Comparison of ENCODE assay signal across 9 cellular contexts in the genomic region with DNA sequence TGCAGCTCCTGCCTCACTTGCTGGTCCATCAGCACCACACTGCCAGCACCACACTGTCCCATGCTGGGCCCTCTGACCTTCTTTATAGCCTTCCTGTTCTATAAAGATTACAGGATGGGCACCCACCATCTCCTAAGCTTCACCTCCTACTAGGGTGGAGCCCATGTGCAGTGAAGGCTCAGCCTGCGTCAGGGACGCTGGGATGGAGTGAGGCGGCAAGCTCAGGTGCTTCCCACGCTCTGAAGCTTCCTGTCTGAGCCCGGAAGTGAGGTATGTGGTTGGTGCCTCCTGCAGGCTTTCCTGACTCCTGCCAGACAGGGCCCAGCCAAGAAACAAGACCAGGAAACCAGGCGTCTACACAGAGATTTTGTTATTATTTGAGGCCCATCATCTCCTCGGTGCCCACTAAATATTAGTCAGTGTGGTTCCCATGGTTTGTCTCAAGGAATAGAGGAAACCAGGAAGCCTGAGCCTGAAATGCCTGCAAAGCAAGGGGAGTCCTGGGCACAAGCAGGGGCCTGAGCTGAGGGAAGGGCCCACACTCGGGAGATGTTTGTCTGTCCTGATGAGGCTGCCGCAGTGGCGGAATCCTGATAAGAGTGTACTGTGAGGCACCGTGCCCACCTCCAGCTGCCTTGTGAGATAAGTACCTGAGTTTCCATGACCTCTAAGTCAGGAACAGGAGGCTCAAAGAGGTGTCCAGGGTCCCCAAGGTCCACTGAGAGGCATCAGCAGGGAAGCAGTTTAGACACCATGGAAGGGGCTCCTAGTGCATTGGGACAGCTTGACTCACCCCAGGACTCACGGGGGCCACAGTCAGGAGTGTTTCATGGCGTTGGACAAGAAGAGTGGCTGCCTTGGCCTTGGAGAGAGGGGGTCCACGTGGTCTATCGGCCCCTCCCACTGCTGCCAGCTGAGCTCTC. TPM values are rescaled to one million over a fixed set of nuclear protein-coding genes. Genes with fewer than 3 reads are reported as not detected.
DNase-seq lines count a peak whose midpoint lies in the region; ATAC-seq lines count a peak whose summit lies in the region.
"Had no signal": no experiment of that assay in that cellular context is flagged by ENCODE, and none has a peak within 500 bp of the region (broad histone marks: within the 10 kb centered on the region; RNA-seq: fewer than 3 reads in every experiment).

No MANE protein-coding gene starts in this region.

- H3K27me3 Mint-ChIP-seq in naive thymus-derived CD4-positive, alpha-beta T cell = no peaks in the 10 kb centered on the region

- 69% methylated on average over 15 of the region's 15 CpGs for WGBS in thymus

- ATAC-seq in naive thymus-derived CD4-positive, alpha-beta T cell = peak; percentile 83
- no peak for ATAC-seq in HG03139 (IDR thresholded peaks at IDR 0.05; ENCODE audit: unreplicated experiment)

- H3K27me3 ChIP-seq in naive thymus-derived CD4-positive, alpha-beta T cell (ENCODE audit: control insufficient read depth in 2 of 2, insufficient read depth in 2 of 2, low read length in 2 of 2) = no peaks in the 10 kb centered on the region
- no peaks in the 10 kb centered on the region for H3K27me3 ChIP-seq in thymus (ENCODE audit: control insufficient read depth, insufficient read depth)

- H3K4me1 ChIP-seq in naive thymus-derived CD4-positive, alpha-beta T cell (ENCODE audit: control insufficient read depth in 2 of 2, insufficient read depth in 2 of 2, low read length in 2 of 2) = peaks cover 13 to 16% of the 10 kb centered on the region in 2 donors
- peaks cover 4% of the 10 kb centered on the region for H3K4me1 ChIP-seq in thymus (ENCODE audit: control insufficient read depth, insufficient read depth, low read length)

- DNase-seq in activated gamma-delta T cell treated with Interleukin-2 at 50 U/mL for 16 hours (peak; percentile 26), activated gamma-delta T cell (lab: John Stamatoyannopoulos, UW) (no peak), C1 segment of cervical spinal cord (lab: John Stamatoyannopoulos, UW) (no peak), AML-193 (lab: John Stamatoyannopoulos, UW) (no peak)
- DNase-seq in activated T-helper 9 cell treated with anti-CD3 and anti-CD28 coated beads, Interleukin-2, amount 50 U/mL, for 16 hours (ENCODE audit: low read depth) = peak; percentile 37
- peak; percentile 25 to 76 (median 66) for DNase-seq in naive thymus-derived CD4-positive, alpha-beta T cell
- DNase-seq: 8988T had no signal

- peak overlapping the region; percentile 41 for H3K4me3 ChIP-seq in naive thymus-derived CD4-positive, alpha-beta T cell (ENCODE audit: low read length)
- H3K4me3 ChIP-seq in thymus (ENCODE audit: low read length) = no peak overlapping the region

- intact Hi-C loops in naive thymus-derived CD4-positive, alpha-beta T cell (cut with micrococcal nuclease) = no loop called here

- peaks cover 0 to 8% (median 0%) of the 10 kb centered on the region in 5 donors for H3K36me3 Mint-ChIP-seq in naive thymus-derived CD4-positive, alpha-beta T cell

- H3K4me1 Mint-ChIP-seq in naive thymus-derived CD4-positive, alpha-beta T cell = peaks cover 9 to 19% (median 10%) of the 10 kb centered on the region in 7 donors

- H3K36me3 ChIP-seq in naive thymus-derived CD4-positive, alpha-beta T cell (ENCODE audit: control insufficient read depth in 2 of 3, insufficient read depth in 3 of 3, low read length in 3 of 3) = no peaks in the 10 kb centered on the region
- no peaks in the 10 kb centered on the region for H3K36me3 ChIP-seq in thymus (ENCODE audit: control insufficient read depth, insufficient read depth)

- H3K27ac ChIP-seq in naive thymus-derived CD4-positive, alpha-beta T cell (ENCODE audit: low read depth, low read length) = peak overlapping the region; percentile 62
- H3K27ac ChIP-seq in thymus (ENCODE audit: low read depth) = peak overlapping the region; percentile 37

- POLR2A ChIA-PET in naive thymus-derived CD4-positive, alpha-beta T cell (lab: Charles Lee) = interaction anchor here (0.5 to 2.1 kb wide), 5 partner anchors 12 to 1936 kb away, joined by 3 to 11 read pairs (median 4); a partner anchor contains a TSS

- H3K4me3 Mint-ChIP-seq in naive thymus-derived CD4-positive, alpha-beta T cell = peak overlapping the region; percentile 45 to 81 (median 77)

- CTCF ChIA-PET in naive thymus-derived CD4-positive, alpha-beta T cell (lab: Charles Lee) = interaction anchor here (0.5 to 2.1 kb wide), 7 partner anchors 8 to 171 kb away, joined by 3 to 10 read pairs (median 5); no protein-coding TSS in a partner anchor

- H3K9me3 ChIP-seq in naive thymus-derived CD4-positive, alpha-beta T cell (ENCODE audit: control insufficient read depth in 2 of 3, low read length in 3 of 3) = no peaks in the 10 kb centered on the region
- H3K9me3 ChIP-seq in thymus (ENCODE audit: control insufficient read depth) = no peaks in the 10 kb centered on the region

- peak overlapping the region; percentile 88 to 98 (median 96) for H3K27ac Mint-ChIP-seq in naive thymus-derived CD4-positive, alpha-beta T cell

- H3K9me3 Mint-ChIP-seq in naive thymus-derived CD4-positive, alpha-beta T cell = peaks cover 0 to 4% (median 0%) of the 10 kb centered on the region in 11 donors

RNA-seq across cellular contexts. Expression of a gene that starts 22.0 kb away (rescaled TPM):
- 1 to 10 TPM in 1 of 5 experiments, under 1 TPM in 1, not detected in 3; 0.81 to 1.3 TPM for total RNA-seq in naive thymus-derived CD4-positive, alpha-beta T cell
- polyA plus RNA-seq in naive thymus-derived CD4-positive, alpha-beta T cell = under 1 TPM in 1 of 2 donors, not detected in 1; 0.38 TPM
- polyA plus RNA-seq in thymus = 0.27 TPM

RNA-seq across cellular contexts. Expression of a gene that starts 25.5 kb away (rescaled TPM):
- total RNA-seq in naive thymus-derived CD4-positive, alpha-beta T cell = 1 to 10 TPM in 1 of 5 experiments, under 1 TPM in 4; 0.10 to 1.2 (median 0.38) TPM
- polyA plus RNA-seq in naive thymus-derived CD4-positive, alpha-beta T cell = under 1 TPM; 0.40 to 0.54 TPM
- polyA plus RNA-seq in thymus = 0.46 TPM

RNA-seq across cellular contexts. Expression of a gene that starts 49.4 kb away (rescaled TPM):
- 1 to 10 TPM in 1 of 5 experiments, under 1 TPM in 3, not detected in 1; 0.12 to 2.0 (median 0.31) TPM for total RNA-seq in naive thymus-derived CD4-positive, alpha-beta T cell
- not detected for polyA plus RNA-seq in naive thymus-derived CD4-positive, alpha-beta T cell
- polyA plus RNA-seq in thymus = 1.1 TPM

Comparison
In these comparisons a context has a peak if more than half of its experiments do, and no peak if none do; other contexts are left out.
1. DNase-seq: peak in activated gamma-delta T cell treated with Interleukin-2 at 50 U/mL for 16 hours (single experiment), activated T-helper 9 cell treated with anti-CD3 and anti-CD28 coated beads, Interleukin-2, amount 50 U/mL, for 16 hours (single experiment) and naive thymus-derived CD4-positive, alpha-beta T cell (9 of 9); none in activated gamma-delta T cell (single experiment), C1 segment of cervical spinal cord (0 of 14) and AML-193 (0 of 2).